In genomic region chr6:136535880-136536620, GRCh38 we compare ENCODE assay signal across 26 cellular contexts.
"Had no signal": no experiment of that assay in that cellular context is flagged by ENCODE, and none has a peak within 500 bp of the region (broad histone marks: within the 10 kb centered on the region; RNA-seq: fewer than 3 reads in every experiment).

No MANE protein-coding gene starts in this region.

- H3K4me3 ChIP-seq: colonic mucosa, esophagus squamous epithelium, gastrocnemius medialis, heart right ventricle, left lung, lower lobe of right lung, mucosa of descending colon had no signal

- H3K27me3 ChIP-seq: colonic mucosa, esophagus squamous epithelium, gastrocnemius medialis, heart right ventricle, left lung had no signal

- H3K9me3 Mint-ChIP-seq: dendritic cell treated with granulocyte-macrophage colony-stimulating factor and Interleukin-4, amounts not matched to agents 40 ng/mL and 50 ng/mL, for 4 days; effector memory CD8-positive, alpha-beta T cell; endodermal cell had no signal

- H3K27ac Mint-ChIP-seq: dendritic cell treated with granulocyte-macrophage colony-stimulating factor and Interleukin-4, amounts not matched to agents 40 ng/mL and 50 ng/mL, for 4 days; naive B cell had no signal

- H3K4me3 Mint-ChIP-seq: dendritic cell treated with granulocyte-macrophage colony-stimulating factor and Interleukin-4, amounts not matched to agents 40 ng/mL and 50 ng/mL, for 4 days; effector memory CD8-positive, alpha-beta T cell; endodermal cell; naive B cell had no signal

- FAIRE-seq: endometrium, islet of Langerhans had no signal

- ATAC-seq: effector memory CD8-positive, alpha-beta T cell; esophagus mucosa; gastrocnemius medialis; heart right ventricle; left cardiac atrium; left lung; left ventricle myocardium superior; lower lobe of right lung; mucosa of descending colon had no signal

- H3K9me3 ChIP-seq: colonic mucosa, esophagus squamous epithelium, gastrocnemius medialis, heart right ventricle, lower lobe of right lung, mucosa of descending colon had no signal

- H3K27ac ChIP-seq: colonic mucosa, epithelial cell of prostate, esophagus squamous epithelium, gastrocnemius medialis, heart right ventricle, left lung, lower lobe of right lung had no signal

- H3K36me3 ChIP-seq: colonic mucosa, esophagus squamous epithelium, gastrocnemius medialis, heart right ventricle, left lung, lower lobe of right lung had no signal

- H3K36me3 Mint-ChIP-seq: naive B cell had no signal

- H3K4me1 ChIP-seq: colonic mucosa, gastrocnemius medialis, heart right ventricle, left lung, lower lobe of right lung had no signal

- DNase-seq: colonic mucosa; cortex of kidney; effector CD8-positive, alpha-beta T cell; effector memory CD8-positive, alpha-beta T cell; endodermal cell; erythroblast; esophagus squamous epithelium; foreskin fibroblast; foreskin melanocyte; gastrocnemius medialis; glutamatergic neuron; head of caudate nucleus; heart right ventricle; hippocampal formation; left cardiac atrium; left lung; left ventricle myocardium superior; lower lobe of right lung; mesenchymal stem cell; mucosa of descending colon; naive B cell had no signal

- H3K4me1 Mint-ChIP-seq: naive B cell had no signal
